Comparison of ENCODE assay signal across 1 cellular context in the genomic region with DNA sequence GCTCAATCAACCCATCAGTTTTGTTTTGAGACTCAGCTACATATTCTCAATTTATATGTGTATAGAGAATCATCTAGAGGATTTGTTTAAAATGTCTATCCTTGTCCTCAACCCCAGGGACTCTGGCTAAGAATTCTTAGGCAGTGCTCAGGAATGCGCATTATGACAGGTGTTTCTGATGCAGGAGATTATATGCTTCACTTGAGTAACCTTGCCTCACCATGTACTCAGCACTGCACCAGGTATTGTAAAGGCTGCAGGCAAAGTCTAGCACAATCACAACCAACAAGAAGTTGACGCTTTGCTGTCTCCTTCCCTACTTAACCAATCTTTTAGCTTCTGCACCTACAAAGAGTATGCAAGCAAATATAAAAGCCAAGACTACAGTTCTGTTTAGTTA.
TF ChIP-seq lines count a peak whose summit lies in the region.

No MANE protein-coding gene starts in this region.

TF ChIP-seq in GM23338, 12 proteins besides CTCF, POLR2A, EP300 and RAD21 (continued from another document):
- TF ChIP-seq ZNF114 (CRISPR knock-in tag; IDR thresholded peaks at IDR 0.05) (no peak), POLR2AphosphoS5 (IDR thresholded peaks at IDR 0.05; ENCODE audit: low read depth) (no peak), STAT1 (IDR thresholded peaks at IDR 0.05; ENCODE audit: unreplicated experiment) (no peak), CREB1 (CRISPR knock-in tag; IDR thresholded peaks at IDR 0.05; ENCODE audit: low read depth) (no peak)
- TF ChIP-seq, protein P1, sequence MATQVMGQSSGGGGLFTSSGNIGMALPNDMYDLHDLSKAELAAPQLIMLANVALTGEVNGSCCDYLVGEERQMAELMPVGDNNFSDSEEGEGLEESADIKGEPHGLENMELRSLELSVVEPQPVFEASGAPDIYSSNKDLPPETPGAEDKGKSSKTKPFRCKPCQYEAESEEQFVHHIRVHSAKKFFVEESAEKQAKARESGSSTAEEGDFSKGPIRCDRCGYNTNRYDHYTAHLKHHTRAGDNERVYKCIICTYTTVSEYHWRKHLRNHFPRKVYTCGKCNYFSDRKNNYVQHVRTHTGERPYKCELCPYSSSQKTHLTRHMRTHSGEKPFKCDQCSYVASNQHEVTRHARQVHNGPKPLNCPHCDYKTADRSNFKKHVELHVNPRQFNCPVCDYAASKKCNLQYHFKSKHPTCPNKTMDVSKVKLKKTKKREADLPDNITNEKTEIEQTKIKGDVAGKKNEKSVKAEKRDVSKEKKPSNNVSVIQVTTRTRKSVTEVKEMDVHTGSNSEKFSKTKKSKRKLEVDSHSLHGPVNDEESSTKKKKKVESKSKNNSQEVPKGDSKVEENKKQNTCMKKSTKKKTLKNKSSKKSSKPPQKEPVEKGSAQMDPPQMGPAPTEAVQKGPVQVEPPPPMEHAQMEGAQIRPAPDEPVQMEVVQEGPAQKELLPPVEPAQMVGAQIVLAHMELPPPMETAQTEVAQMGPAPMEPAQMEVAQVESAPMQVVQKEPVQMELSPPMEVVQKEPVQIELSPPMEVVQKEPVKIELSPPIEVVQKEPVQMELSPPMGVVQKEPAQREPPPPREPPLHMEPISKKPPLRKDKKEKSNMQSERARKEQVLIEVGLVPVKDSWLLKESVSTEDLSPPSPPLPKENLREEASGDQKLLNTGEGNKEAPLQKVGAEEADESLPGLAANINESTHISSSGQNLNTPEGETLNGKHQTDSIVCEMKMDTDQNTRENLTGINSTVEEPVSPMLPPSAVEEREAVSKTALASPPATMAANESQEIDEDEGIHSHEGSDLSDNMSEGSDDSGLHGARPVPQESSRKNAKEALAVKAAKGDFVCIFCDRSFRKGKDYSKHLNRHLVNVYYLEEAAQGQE (IDR thresholded peaks at IDR 0.05; ENCODE audit: unreplicated experiment): no peak
